Comparison of ENCODE assay signal across 25 cellular contexts in the genomic region with DNA sequence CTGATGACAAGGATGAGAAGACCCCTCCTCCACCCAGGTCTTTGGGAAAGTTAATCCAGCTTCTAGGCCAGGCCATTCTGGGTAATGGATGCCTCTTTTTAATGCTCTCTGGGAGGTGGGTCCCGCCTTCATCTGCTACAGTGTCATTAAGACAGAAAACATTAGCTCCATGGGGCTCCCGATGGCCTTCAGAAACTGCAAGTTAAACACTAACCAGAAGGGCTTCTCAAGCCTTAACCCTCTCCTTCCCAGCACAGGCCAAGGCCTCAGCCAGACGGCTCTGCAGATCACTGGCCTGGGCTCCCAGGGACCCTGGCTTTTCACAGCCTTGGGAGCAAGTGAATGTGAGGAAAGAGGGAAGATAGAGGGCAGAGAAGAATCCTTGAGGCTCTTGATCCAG.
"Had no signal": no experiment of that assay in that cellular context is flagged by ENCODE, and none has a peak within 500 bp of the region (broad histone marks: within the 10 kb centered on the region; RNA-seq: fewer than 3 reads in every experiment).

No MANE protein-coding gene starts in this region.

- DNase-seq: activated CD4-positive, alpha-beta T cell treated with anti-CD3 and anti-CD28 coated beads for 4 hours; activated CD4-positive, alpha-beta T cell treated with anti-CD3 and anti-CD28 coated beads, Interleukin-2, amount 50 U/mL, for 48 hours; activated CD4-positive, CD25-positive, alpha-beta regulatory T cell; activated effector memory CD4-positive, alpha-beta T cell treated with Interleukin-2 at 50 U/mL for 16 hours; activated naive CD4-positive, alpha-beta T cell treated with anti-CD3 and anti-CD28 coated beads for 36 hours; activated naive CD8-positive, alpha-beta T cell treated with anti-CD3 and anti-CD28 coated beads, Interleukin-2, amount 10 ng/mL, durations not matched to agents 7 days and 5 days; activated T-cell treated with anti-CD3 and anti-CD28 coated beads, Interleukin-2, amount 50 U/mL, for 72 hours; amniotic stem cell; body of pancreas; erythroblast; foreskin fibroblast; hypothalamus; kidney; left lung; natural killer cell; pancreas; psoas muscle; right cardiac atrium; stimulated activated CD4-positive, alpha-beta T cell treated with anti-CD3 and anti-CD28 coated beads, Interleukin-4, amount 100 ng/mL, for 4 hours; stimulated activated naive CD8-positive, alpha-beta T cell treated with anti-CD3 and anti-CD28 coated beads, Interleukin-15, Interleukin-2, amounts not matched to agents 100 U/mL and 50 U/mL, for 24 hours; T-helper 9 cell; upper lobe of right lung had no signal

- H3K36me3 ChIP-seq: cardiac muscle cell, left lung, pancreas, upper lobe of right lung had no signal

- H3K9me3 Mint-ChIP-seq: activated naive CD4-positive, alpha-beta T cell treated with anti-CD3 and anti-CD28 coated beads for 36 hours; activated naive CD8-positive, alpha-beta T cell treated with anti-CD3 and anti-CD28 coated beads, Interleukin-2, amount 10 ng/mL, durations not matched to agents 7 days and 5 days; activated T-cell treated with anti-CD3 and anti-CD28 coated beads, Interleukin-2, amount 50 U/mL, for 72 hours; mesothelial cell of epicardium; natural killer cell had no signal

- H3K27ac Mint-ChIP-seq: activated naive CD4-positive, alpha-beta T cell treated with anti-CD3 and anti-CD28 coated beads for 36 hours; activated naive CD8-positive, alpha-beta T cell treated with anti-CD3 and anti-CD28 coated beads, Interleukin-2, amount 10 ng/mL, durations not matched to agents 7 days and 5 days; activated T-cell treated with anti-CD3 and anti-CD28 coated beads, Interleukin-2, amount 50 U/mL, for 72 hours; mesothelial cell of epicardium; natural killer cell had no signal

- H3K27ac ChIP-seq: body of pancreas, cardiac muscle cell, left lung, pancreas, psoas muscle, upper lobe of right lung had no signal

- H3K27me3 ChIP-seq: body of pancreas, cardiac muscle cell, pancreas had no signal

- H3K4me3 ChIP-seq: body of pancreas, cardiac muscle cell, left lung, lung, pancreas, psoas muscle, upper lobe of right lung had no signal

- H3K4me1 ChIP-seq: body of pancreas, left lung, pancreas, psoas muscle, upper lobe of right lung had no signal

- H3K36me3 Mint-ChIP-seq: activated naive CD8-positive, alpha-beta T cell treated with anti-CD3 and anti-CD28 coated beads, Interleukin-2, amount 10 ng/mL, durations not matched to agents 7 days and 5 days; mesothelial cell of epicardium; natural killer cell had no signal

- ATAC-seq: activated T-cell treated with anti-CD3 and anti-CD28 coated beads, Interleukin-2, amount 50 U/mL, for 72 hours; body of pancreas; left lung; natural killer cell; psoas muscle; right cardiac atrium; stimulated activated naive CD8-positive, alpha-beta T cell treated with anti-CD3 and anti-CD28 coated beads, Interleukin-15, Interleukin-2, amounts not matched to agents 100 U/mL and 50 U/mL, for 24 hours; upper lobe of right lung had no signal

- H3K9me3 ChIP-seq: body of pancreas, left lung, pancreas, psoas muscle, upper lobe of right lung had no signal

- H3K4me1 Mint-ChIP-seq: activated naive CD8-positive, alpha-beta T cell treated with anti-CD3 and anti-CD28 coated beads, Interleukin-2, amount 10 ng/mL, durations not matched to agents 7 days and 5 days; mesothelial cell of epicardium; natural killer cell had no signal

- H3K4me3 Mint-ChIP-seq: activated naive CD4-positive, alpha-beta T cell treated with anti-CD3 and anti-CD28 coated beads for 36 hours; activated naive CD8-positive, alpha-beta T cell treated with anti-CD3 and anti-CD28 coated beads, Interleukin-2, amount 10 ng/mL, durations not matched to agents 7 days and 5 days; activated T-cell treated with anti-CD3 and anti-CD28 coated beads, Interleukin-2, amount 50 U/mL, for 72 hours; mesothelial cell of epicardium; natural killer cell had no signal

- FAIRE-seq: kidney, pancreas had no signal
